8 cellular contexts compared by ENCODE assay signal in genomic region chr18:34709631-34710429, GRCh38. TPM values are rescaled to one million over a fixed set of nuclear protein-coding genes. Genes with fewer than 3 reads are reported as not detected.
DNase-seq lines count a peak whose midpoint lies in the region; ATAC-seq and TF ChIP-seq lines count a peak whose summit lies in the region.

TSS of gene DTNA (plus strand) at chr18:34710298. CDS start at chr18:34755977, 45,679 bp downstream.

- TF ChIP-seq CTCF in AG09309 (IDR thresholded peaks at IDR 0.05; ENCODE audit: control insufficient read depth, insufficient read depth, low read depth, low read length, missing control alignments) = no peak
- no peak for TF ChIP-seq CTCF in body of pancreas (IDR thresholded peaks at IDR 0.05)
- no peak for TF ChIP-seq CTCF in smooth muscle cell (IDR thresholded peaks at IDR 0.05; ENCODE audit: borderline replicate concordance, insufficient read depth, poor library complexity, severe bottlenecking)

- peak within 1 kb of the TSS; percentile 26 for H3K4me3 ChIP-seq in AG09309 (ENCODE audit: control insufficient read depth, low read depth, low read length)
- H3K4me3 ChIP-seq in body of pancreas = no peak within 1 kb of the TSS
- H3K4me3 ChIP-seq in iPS-18a (ENCODE audit: low read length) = no peak within 1 kb of the TSS
- H3K4me3 ChIP-seq in smooth muscle cell = peak within 1 kb of the TSS; percentile 46

- TF ChIP-seq POLR2A in body of pancreas (IDR thresholded peaks at IDR 0.05) = no peak

- H3K9ac ChIP-seq in iPS-18a (ENCODE audit: low read length) (peak within 1 kb of the TSS; percentile 3), smooth muscle cell (ENCODE audit: low read depth) (peak within 1 kb of the TSS; percentile 75)

- H3K9me3 ChIP-seq in body of pancreas (peaks cover 0 to 3% (median 0%) of the 10 kb centered on the region in 3 donors), iPS-18a (ENCODE audit: control insufficient read depth, low read depth, low read length) (no peaks in the 10 kb centered on the region), smooth muscle cell (replicated peaks; ENCODE audit: low read depth) (no peaks in the 10 kb centered on the region)

- ATAC-seq in body of pancreas = peak; percentile 19
- no peak for ATAC-seq in GM18858 (IDR thresholded peaks at IDR 0.05; ENCODE audit: unreplicated experiment)

- peak within 1 kb of the TSS; percentile 71 for H3K4me2 ChIP-seq in smooth muscle cell

- intact Hi-C loops in body of pancreas (cut with DNase I) = no loop called here

- WGBS in body of pancreas, 2 donors = 52 to 65% methylated on average over 2 of the region's 2 CpGs
- 87% methylated on average over 2 of the region's 2 CpGs for WGBS in smooth muscle cell (ENCODE audit: low lambda C conversion rate)

- H3K27me3 ChIP-seq in body of pancreas (no peaks in the 10 kb centered on the region), iPS-18a (ENCODE audit: control insufficient read depth, insufficient read depth, low read length) (no peaks in the 10 kb centered on the region), smooth muscle cell (ENCODE audit: low read depth) (no peaks in the 10 kb centered on the region)

- no peaks in the 10 kb centered on the region for H3K36me3 ChIP-seq in body of pancreas (replicated peaks in 1 of 2; ENCODE audit: insufficient read depth in 1 of 2, low read depth in 2 of 2)
- H3K36me3 ChIP-seq in iPS-18a (ENCODE audit: control insufficient read depth, low read depth, low read length) = no peaks in the 10 kb centered on the region
- no peaks in the 10 kb centered on the region for H3K36me3 ChIP-seq in smooth muscle cell (ENCODE audit: low read depth)

- H4K20me1 ChIP-seq in smooth muscle cell (ENCODE audit: low read depth) = no peaks in the 10 kb centered on the region

- no peaks in the 10 kb centered on the region for H3K79me2 ChIP-seq in smooth muscle cell (ENCODE audit: low read depth)

- DNase-seq in AG09309 (ENCODE audit: low read depth) (peak; percentile 92), NCI-H1417 treated with DMSO at 0.1 percent for 48 hours (lab: John Stamatoyannopoulos, UW) (peak; percentile 64), body of pancreas (no peak), smooth muscle cell (lab: John Stamatoyannopoulos, UW; ENCODE audit: unreplicated experiment) (no peak), NCI-H128 (lab: John Stamatoyannopoulos, UW; ENCODE audit: unreplicated experiment) (no peak)
- DNase-seq in activated CD4-positive, alpha-beta T cell treated with anti-CD3 and anti-CD28 coated beads, Interleukin-2, amount 50 U/mL, for 1 hour = no peak

- H3K27ac ChIP-seq in body of pancreas (no peak within 1 kb of the TSS), iPS-18a (ENCODE audit: low read length) (peak within 1 kb of the TSS; percentile 56), smooth muscle cell (ENCODE audit: low read depth) (peak within 1 kb of the TSS; percentile 88)

- peaks cover 8% of the 10 kb centered on the region for H3F3A ChIP-seq in smooth muscle cell (ENCODE audit: low read depth)

- peaks cover 7% of the 10 kb centered on the region for H3K4me1 ChIP-seq in body of pancreas
- H3K4me1 ChIP-seq in iPS-18a (ENCODE audit: control insufficient read depth, low read depth, low read length) = peaks cover 41% of the 10 kb centered on the region
- peaks cover 44% of the 10 kb centered on the region for H3K4me1 ChIP-seq in smooth muscle cell (ENCODE audit: low read depth)

- peak within 1 kb of the TSS; percentile 20 for H2AFZ ChIP-seq in smooth muscle cell (ENCODE audit: low read depth)

RNA-seq across cellular contexts. Expression of gene DTNA, which starts in this region (rescaled TPM):
- 10 to 100 TPM; 31.0 to 32.2 TPM for total RNA-seq in body of pancreas
- total RNA-seq in smooth muscle cell = 3.1 and 9.9 TPM in 2 replicates
- 1.3 and 3.0 TPM in 2 replicates for polyA plus RNA-seq in smooth muscle cell

Comparison
In these comparisons a context has a peak if more than half of its experiments do, and no peak if none do; other contexts are left out.
1. DNase-seq: peak in AG09309 (single experiment) and NCI-H1417 treated with DMSO at 0.1 percent for 48 hours (single experiment); none in body of pancreas (0 of 4), smooth muscle cell (single experiment), NCI-H128 (single experiment) and activated CD4-positive, alpha-beta T cell treated with anti-CD3 and anti-CD28 coated beads, Interleukin-2, amount 50 U/mL, for 1 hour (single experiment).
2. H3K4me3 ChIP-seq: peak in AG09309 (single experiment) and smooth muscle cell (single experiment); none in body of pancreas (0 of 2) and iPS-18a (single experiment).
3. H3K27ac ChIP-seq: peak in iPS-18a (single experiment) and smooth muscle cell (single experiment); none in body of pancreas (0 of 4).